Comparison of ENCODE assay signal across 15 cellular contexts in the genomic region with DNA sequence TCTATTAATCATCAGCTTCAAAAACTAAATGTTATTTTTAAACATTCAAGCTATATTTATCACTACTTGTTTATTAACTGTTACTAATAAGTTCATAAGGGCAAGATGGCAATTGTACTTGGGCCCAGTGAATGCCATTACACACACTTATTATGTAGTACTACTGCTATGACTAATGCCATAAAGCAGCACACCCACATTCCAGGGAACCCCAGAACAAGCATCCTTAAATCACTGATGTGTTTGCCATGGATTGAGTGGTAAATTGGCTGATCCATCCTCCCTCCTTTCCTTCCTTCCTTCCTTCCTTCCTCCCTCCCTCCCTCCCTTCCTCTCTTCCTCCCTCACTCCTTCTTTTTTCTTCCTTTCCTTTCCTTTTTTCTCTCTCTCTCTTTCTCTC. TPM values are rescaled to one million over a fixed set of nuclear protein-coding genes. Genes with fewer than 3 reads are reported as not detected.
DNase-seq lines count a peak whose midpoint lies in the region; FAIRE-seq and TF ChIP-seq lines count a peak whose summit lies in the region.
"Had no signal": no experiment of that assay in that cellular context is flagged by ENCODE, and none has a peak within 500 bp of the region (broad histone marks: within the 10 kb centered on the region; RNA-seq: fewer than 3 reads in every experiment).

No MANE protein-coding gene starts in this region.

- no peaks in the 10 kb centered on the region for H3K27me3 ChIP-seq in MG63
- no peaks in the 10 kb centered on the region for H3K27me3 ChIP-seq in keratinocyte (ENCODE audit: control insufficient read depth, extremely low read depth, insufficient read depth, low read length)
- H3K27me3 ChIP-seq: gastroesophageal sphincter had no signal

- dilution Hi-C loops in keratinocyte (cut with MboI; ENCODE audit: extremely low pct_ligation_motif_present, low sequenced_read_pairs), result loop anchor here (10.0 kb wide), 1 partner anchor 290 kb away; no protein-coding TSS in a partner anchor

- no peaks in the 10 kb centered on the region for H3K79me2 ChIP-seq in keratinocyte (ENCODE audit: control insufficient read depth, insufficient read depth, low read length)

- DNase-seq in Daoy (ENCODE audit: low read depth) (peak; percentile 39), MG63 (peak; percentile 15), cardiac fibroblast (ENCODE audit: low read depth in 2 of 2) (peak; percentile 33 to 71), keratinocyte (ENCODE audit: low read depth, low spot score) (peak; percentile 66), NCI-H524 treated with DMSO at 0.1 percent for 48 hours (lab: John Stamatoyannopoulos, UW) (no peak), iPS-NIHi7 (ENCODE audit: extremely low spot score) (no peak), NCI-H128 (lab: John Stamatoyannopoulos, UW; ENCODE audit: unreplicated experiment) (no peak), NCI-H1694 (lab: John Stamatoyannopoulos, UW) (no peak)
- DNase-seq: activated naive CD4-positive, alpha-beta T cell treated with anti-CD3 and anti-CD28 coated beads, Interleukin-2, amount 10 ng/mL, durations not matched to agents 7 days and 5 days; AML-193; effector CD8-positive, alpha-beta T cell; MV-4-11 had no signal

- H4K20me1 ChIP-seq in keratinocyte (ENCODE audit: control insufficient read depth, extremely low read depth, insufficient read depth, low read length), result no peaks in the 10 kb centered on the region

- no peaks in the 10 kb centered on the region for H3K9me3 ChIP-seq in MG63
- no peaks in the 10 kb centered on the region for H3K9me3 ChIP-seq in keratinocyte (ENCODE audit: control insufficient read depth, low read depth, low read length)
- H3K9me3 ChIP-seq: gastroesophageal sphincter had no signal

- H3K9ac ChIP-seq in keratinocyte (ENCODE audit: control insufficient read depth, extremely low read depth, insufficient read depth, low read length), result no peak overlapping the region

- no peak overlapping the region for H2AFZ ChIP-seq in keratinocyte (ENCODE audit: control insufficient read depth, low read length)

- TF ChIP-seq CTCF in cardiac fibroblast (IDR thresholded peaks at IDR 0.05; ENCODE audit: low read depth, low read length) (no peak), keratinocyte (optimal IDR thresholded peaks at IDR 0.05 in 1 of 3, IDR thresholded peaks at IDR 0.05 in 1 of 3, conservative IDR thresholded peaks at IDR 0.05 in 1 of 3; ENCODE audit: extremely low read depth in 1 of 3, insufficient read depth in 2 of 3, low read length in 3 of 3) (no peak)

- H3K36me3 ChIP-seq in MG63 (no peaks in the 10 kb centered on the region), keratinocyte (ENCODE audit: control insufficient read depth in 2 of 2, extremely low read depth in 1 of 2, insufficient read depth in 2 of 2, low read length in 2 of 2) (no peaks in the 10 kb centered on the region)
- H3K36me3 ChIP-seq: gastroesophageal sphincter had no signal

- no peak overlapping the region for H3K27ac ChIP-seq in keratinocyte (ENCODE audit: control insufficient read depth, insufficient read depth, low read length)
- H3K27ac ChIP-seq: gastroesophageal sphincter had no signal

- H3K4me3 ChIP-seq in MG63, result no peak overlapping the region
- H3K4me3 ChIP-seq in cardiac fibroblast (replicated peaks in 1 of 2; ENCODE audit: low read depth in 2 of 2, low read length in 2 of 2), result no peak overlapping the region
- no peak overlapping the region for H3K4me3 ChIP-seq in keratinocyte (ENCODE audit: control insufficient read depth in 2 of 3, extremely low read depth in 1 of 3, insufficient read depth in 2 of 3, low read depth in 1 of 3, low read length in 3 of 3)
- H3K4me3 ChIP-seq: gastroesophageal sphincter had no signal

- no peak overlapping the region for H3K4me2 ChIP-seq in keratinocyte (ENCODE audit: control insufficient read depth, extremely low read depth, insufficient read depth, low read depth, low read length)

- H3K4me1 ChIP-seq in keratinocyte (ENCODE audit: control insufficient read depth, extremely low read depth, insufficient read depth, low read length), result peaks cover 14% of the 10 kb centered on the region
- H3K4me1 ChIP-seq: gastroesophageal sphincter had no signal

- no peak for FAIRE-seq in keratinocyte (lab: Jason Lieb, UNC)
- FAIRE-seq: GM19239, HTR-8/SVneo had no signal

- no peaks in the 10 kb centered on the region for H3K9me1 ChIP-seq in keratinocyte (ENCODE audit: control insufficient read depth, extremely low read depth, insufficient read depth, low read length)

RNA-seq across cellular contexts. Expression of a gene that starts 37.4 kb away (rescaled TPM):
- 58.6 and 59.7 TPM in 2 replicates for total RNA-seq in Daoy (2014; rRNA removed; shearing (Covaris generic))
- 44.1 and 44.5 TPM in 2 replicates for total RNA-seq in MG63 (2014; rRNA removed; shearing (Covaris generic); ENCODE audit: low replicate concordance)
- 125 to 144 TPM (median 133 TPM) in 3 replicates for polyA plus RNA-seq in keratinocyte
- polyA plus RNA-seq in keratinocyte (2011; ENCODE audit: low read depth), result 13.9 TPM
- polyA plus RNA-seq in keratinocyte (2011; cell fraction: cytosol; rRNA removed), result 138 and 182 TPM in 2 replicates
- polyA plus RNA-seq in keratinocyte (2011; cell fraction: nucleus; rRNA removed), result 107 and 112 TPM in 2 replicates
- polyA plus RNA-seq in keratinocyte (2012; ENCODE audit: low replicate concordance), result 42.7 and 77.7 TPM in 2 replicates
- 43.8 to 110 TPM (median 89.2 TPM) in 3 replicates for polyA minus RNA-seq in keratinocyte
- 61.2 TPM for polyA minus RNA-seq in keratinocyte (2011; cell fraction: cytosol; rRNA and poly(A)+ RNA removed)
- polyA minus RNA-seq in keratinocyte (2011; cell fraction: nucleus; rRNA and poly(A)+ RNA removed), result 28.2 and 55.0 TPM in 2 replicates

Comparison
In these comparisons a context has a peak if more than half of its experiments do, and no peak if none do; other contexts are left out.
1. DNase-seq: peak in Daoy (single experiment), MG63 (single experiment), cardiac fibroblast (2 of 2) and keratinocyte (single experiment); none in NCI-H524 treated with DMSO at 0.1 percent for 48 hours (single experiment), iPS-NIHi7 (single experiment), NCI-H128 (single experiment) and NCI-H1694 (single experiment).